In genomic region chr20:38854654-38855066, GRCh38 we compare ENCODE assay signal across 1 cellular context.
TF ChIP-seq lines count a peak whose summit lies in the region.

No MANE protein-coding gene starts in this region.

TF ChIP-seq in K562, 482 proteins besides CTCF, POLR2A, EP300 and RAD21 (continues in another document):
- TF ChIP-seq ATF3 (IDR thresholded peaks at IDR 0.05) (peak; percentile 70; the same call in 1 of the 2 replicates), ATF3 (CRISPR knock-in tag; conservative IDR thresholded peaks at IDR 0.05) (no peak), EHMT2 (IDR thresholded peaks at IDR 0.05) (peak; percentile 80; the same call in 1 of the 2 replicates), PHB (CRISPR knock-in tag; IDR thresholded peaks at IDR 0.05) (no peak), RBM34 (IDR thresholded peaks at IDR 0.05; ENCODE audit: borderline replicate concordance, insufficient read depth, low read length) (no peak), NR2C1 (IDR thresholded peaks at IDR 0.05) (no peak), NR2C1 (tag; IDR thresholded peaks at IDR 0.05) (0 out of 2 replicates have a peak, but pooled peaks have one; percentile 36), MAZ (CRISPR knock-in tag; conservative IDR thresholded peaks at IDR 0.05 in 1 of 2, IDR thresholded peaks at IDR 0.05 in 1 of 2) (peak in 1 of 2 experiments; percentile 74; a peak in 1 of 4 replicates), NR3C1 (CRISPR knock-in tag; IDR thresholded peaks at IDR 0.05) (no peak), SIN3A (IDR thresholded peaks at IDR 0.05; ENCODE audit: borderline replicate concordance in 2 of 2, control insufficient read depth in 1 of 2, low read depth in 2 of 2, low read length in 2 of 2) (no peak), FOXA1 (IDR thresholded peaks at IDR 0.05; ENCODE audit: borderline replicate concordance) (peak; percentile 73), MAFG (tag; conservative IDR thresholded peaks at IDR 0.05) (peak; percentile 100), ZBTB17 (CRISPR knock-in tag; IDR thresholded peaks at IDR 0.05) (peak; percentile 67), SMC3 (conservative IDR thresholded peaks at IDR 0.05; ENCODE audit: insufficient read depth, low read depth, low read length) (no peak), ZNF232 (CRISPR knock-in tag; IDR thresholded peaks at IDR 0.05) (no peak), CHCHD3 (CRISPR knock-in tag; IDR thresholded peaks at IDR 0.05) (no peak), TAF1 (IDR thresholded peaks at IDR 0.05; ENCODE audit: control insufficient read depth, extremely low read depth, insufficient read depth, low read length, severe bottlenecking) (no peak), SNRNP70 (optimal IDR thresholded peaks at IDR 0.05; ENCODE audit: low read depth, low read length) (no peak), ETS2 (tag; IDR thresholded peaks at IDR 0.05; ENCODE audit: borderline replicate concordance, poor library complexity, severe bottlenecking) (no peak), ZBTB49 (CRISPR knock-in tag; IDR thresholded peaks at IDR 0.05; ENCODE audit: borderline replicate concordance) (no peak), SLC30A9 (CRISPR knock-in tag; IDR thresholded peaks at IDR 0.05) (no peak), BACH1 (tag; IDR thresholded peaks at IDR 0.05) (peak; percentile 98), THRAP3 (IDR thresholded peaks at IDR 0.05; ENCODE audit: borderline replicate concordance) (no peak), SAP30 (IDR thresholded peaks at IDR 0.05; ENCODE audit: borderline replicate concordance, insufficient read depth, low read depth, low read length, poor library complexity, severe bottlenecking) (no peak), ZNF239 (CRISPR knock-in tag; IDR thresholded peaks at IDR 0.05) (peak; percentile 82), SMARCA5 (IDR thresholded peaks at IDR 0.05) (no peak), CREB1 (IDR thresholded peaks at IDR 0.05) (0 out of 2 replicates have a peak, but pooled peaks have one; percentile 19), CREB1 (CRISPR knock-in tag; IDR thresholded peaks at IDR 0.05) (no peak), CCAR2 (IDR thresholded peaks at IDR 0.05; ENCODE audit: low read depth, low read length) (no peak), RBFOX2 (IDR thresholded peaks at IDR 0.05; ENCODE audit: low read depth, low read length) (no peak), ZNF668 (CRISPR knock-in tag; IDR thresholded peaks at IDR 0.05) (no peak), HNRNPUL1 (IDR thresholded peaks at IDR 0.05; ENCODE audit: low read length) (no peak), SP2 (IDR thresholded peaks at IDR 0.05; ENCODE audit: extremely low read depth, low read depth, low read length, poor library complexity, severe bottlenecking) (no peak), SMAD3 (CRISPR knock-in tag; conservative IDR thresholded peaks at IDR 0.05) (peak; percentile 91), MCM2 (IDR thresholded peaks at IDR 0.05; ENCODE audit: low read depth) (no peak), ZFP1 (CRISPR knock-in tag; IDR thresholded peaks at IDR 0.05) (0 out of 2 replicates have a peak, but pooled peaks have one; percentile 53), CREB5 (CRISPR knock-in tag; IDR thresholded peaks at IDR 0.05) (no peak), HDAC3 (IDR thresholded peaks at IDR 0.05; ENCODE audit: borderline replicate concordance, partially characterized antibody) (peak; percentile 39), JUNB (CRISPR knock-in tag; conservative IDR thresholded peaks at IDR 0.05) (no peak), ZNF253 (CRISPR knock-in tag; conservative IDR thresholded peaks at IDR 0.05) (no peak), HLTF (IDR thresholded peaks at IDR 0.05) (no peak), CBFA2T3 (IDR thresholded peaks at IDR 0.05) (peak; percentile 87), SMAD1 (IDR thresholded peaks at IDR 0.05; ENCODE audit: low read depth, low read length, partially characterized antibody) (no peak), MAFK (IDR thresholded peaks at IDR 0.05; ENCODE audit: low read length) (peak; percentile 99), ZBTB8A (IDR thresholded peaks at IDR 0.05; ENCODE audit: partially characterized antibody) (no peak), CAMTA2 (CRISPR knock-in tag; conservative IDR thresholded peaks at IDR 0.05) (no peak)
- TF ChIP-seq, protein P1, sequence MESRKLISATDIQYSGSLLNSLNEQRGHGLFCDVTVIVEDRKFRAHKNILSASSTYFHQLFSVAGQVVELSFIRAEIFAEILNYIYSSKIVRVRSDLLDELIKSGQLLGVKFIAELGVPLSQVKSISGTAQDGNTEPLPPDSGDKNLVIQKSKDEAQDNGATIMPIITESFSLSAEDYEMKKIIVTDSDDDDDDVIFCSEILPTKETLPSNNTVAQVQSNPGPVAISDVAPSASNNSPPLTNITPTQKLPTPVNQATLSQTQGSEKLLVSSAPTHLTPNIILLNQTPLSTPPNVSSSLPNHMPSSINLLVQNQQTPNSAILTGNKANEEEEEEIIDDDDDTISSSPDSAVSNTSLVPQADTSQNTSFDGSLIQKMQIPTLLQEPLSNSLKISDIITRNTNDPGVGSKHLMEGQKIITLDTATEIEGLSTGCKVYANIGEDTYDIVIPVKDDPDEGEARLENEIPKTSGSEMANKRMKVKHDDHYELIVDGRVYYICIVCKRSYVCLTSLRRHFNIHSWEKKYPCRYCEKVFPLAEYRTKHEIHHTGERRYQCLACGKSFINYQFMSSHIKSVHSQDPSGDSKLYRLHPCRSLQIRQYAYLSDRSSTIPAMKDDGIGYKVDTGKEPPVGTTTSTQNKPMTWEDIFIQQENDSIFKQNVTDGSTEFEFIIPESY (CRISPR knock-in tag; IDR thresholded peaks at IDR 0.05): no peak
- TF ChIP-seq, protein P2, sequence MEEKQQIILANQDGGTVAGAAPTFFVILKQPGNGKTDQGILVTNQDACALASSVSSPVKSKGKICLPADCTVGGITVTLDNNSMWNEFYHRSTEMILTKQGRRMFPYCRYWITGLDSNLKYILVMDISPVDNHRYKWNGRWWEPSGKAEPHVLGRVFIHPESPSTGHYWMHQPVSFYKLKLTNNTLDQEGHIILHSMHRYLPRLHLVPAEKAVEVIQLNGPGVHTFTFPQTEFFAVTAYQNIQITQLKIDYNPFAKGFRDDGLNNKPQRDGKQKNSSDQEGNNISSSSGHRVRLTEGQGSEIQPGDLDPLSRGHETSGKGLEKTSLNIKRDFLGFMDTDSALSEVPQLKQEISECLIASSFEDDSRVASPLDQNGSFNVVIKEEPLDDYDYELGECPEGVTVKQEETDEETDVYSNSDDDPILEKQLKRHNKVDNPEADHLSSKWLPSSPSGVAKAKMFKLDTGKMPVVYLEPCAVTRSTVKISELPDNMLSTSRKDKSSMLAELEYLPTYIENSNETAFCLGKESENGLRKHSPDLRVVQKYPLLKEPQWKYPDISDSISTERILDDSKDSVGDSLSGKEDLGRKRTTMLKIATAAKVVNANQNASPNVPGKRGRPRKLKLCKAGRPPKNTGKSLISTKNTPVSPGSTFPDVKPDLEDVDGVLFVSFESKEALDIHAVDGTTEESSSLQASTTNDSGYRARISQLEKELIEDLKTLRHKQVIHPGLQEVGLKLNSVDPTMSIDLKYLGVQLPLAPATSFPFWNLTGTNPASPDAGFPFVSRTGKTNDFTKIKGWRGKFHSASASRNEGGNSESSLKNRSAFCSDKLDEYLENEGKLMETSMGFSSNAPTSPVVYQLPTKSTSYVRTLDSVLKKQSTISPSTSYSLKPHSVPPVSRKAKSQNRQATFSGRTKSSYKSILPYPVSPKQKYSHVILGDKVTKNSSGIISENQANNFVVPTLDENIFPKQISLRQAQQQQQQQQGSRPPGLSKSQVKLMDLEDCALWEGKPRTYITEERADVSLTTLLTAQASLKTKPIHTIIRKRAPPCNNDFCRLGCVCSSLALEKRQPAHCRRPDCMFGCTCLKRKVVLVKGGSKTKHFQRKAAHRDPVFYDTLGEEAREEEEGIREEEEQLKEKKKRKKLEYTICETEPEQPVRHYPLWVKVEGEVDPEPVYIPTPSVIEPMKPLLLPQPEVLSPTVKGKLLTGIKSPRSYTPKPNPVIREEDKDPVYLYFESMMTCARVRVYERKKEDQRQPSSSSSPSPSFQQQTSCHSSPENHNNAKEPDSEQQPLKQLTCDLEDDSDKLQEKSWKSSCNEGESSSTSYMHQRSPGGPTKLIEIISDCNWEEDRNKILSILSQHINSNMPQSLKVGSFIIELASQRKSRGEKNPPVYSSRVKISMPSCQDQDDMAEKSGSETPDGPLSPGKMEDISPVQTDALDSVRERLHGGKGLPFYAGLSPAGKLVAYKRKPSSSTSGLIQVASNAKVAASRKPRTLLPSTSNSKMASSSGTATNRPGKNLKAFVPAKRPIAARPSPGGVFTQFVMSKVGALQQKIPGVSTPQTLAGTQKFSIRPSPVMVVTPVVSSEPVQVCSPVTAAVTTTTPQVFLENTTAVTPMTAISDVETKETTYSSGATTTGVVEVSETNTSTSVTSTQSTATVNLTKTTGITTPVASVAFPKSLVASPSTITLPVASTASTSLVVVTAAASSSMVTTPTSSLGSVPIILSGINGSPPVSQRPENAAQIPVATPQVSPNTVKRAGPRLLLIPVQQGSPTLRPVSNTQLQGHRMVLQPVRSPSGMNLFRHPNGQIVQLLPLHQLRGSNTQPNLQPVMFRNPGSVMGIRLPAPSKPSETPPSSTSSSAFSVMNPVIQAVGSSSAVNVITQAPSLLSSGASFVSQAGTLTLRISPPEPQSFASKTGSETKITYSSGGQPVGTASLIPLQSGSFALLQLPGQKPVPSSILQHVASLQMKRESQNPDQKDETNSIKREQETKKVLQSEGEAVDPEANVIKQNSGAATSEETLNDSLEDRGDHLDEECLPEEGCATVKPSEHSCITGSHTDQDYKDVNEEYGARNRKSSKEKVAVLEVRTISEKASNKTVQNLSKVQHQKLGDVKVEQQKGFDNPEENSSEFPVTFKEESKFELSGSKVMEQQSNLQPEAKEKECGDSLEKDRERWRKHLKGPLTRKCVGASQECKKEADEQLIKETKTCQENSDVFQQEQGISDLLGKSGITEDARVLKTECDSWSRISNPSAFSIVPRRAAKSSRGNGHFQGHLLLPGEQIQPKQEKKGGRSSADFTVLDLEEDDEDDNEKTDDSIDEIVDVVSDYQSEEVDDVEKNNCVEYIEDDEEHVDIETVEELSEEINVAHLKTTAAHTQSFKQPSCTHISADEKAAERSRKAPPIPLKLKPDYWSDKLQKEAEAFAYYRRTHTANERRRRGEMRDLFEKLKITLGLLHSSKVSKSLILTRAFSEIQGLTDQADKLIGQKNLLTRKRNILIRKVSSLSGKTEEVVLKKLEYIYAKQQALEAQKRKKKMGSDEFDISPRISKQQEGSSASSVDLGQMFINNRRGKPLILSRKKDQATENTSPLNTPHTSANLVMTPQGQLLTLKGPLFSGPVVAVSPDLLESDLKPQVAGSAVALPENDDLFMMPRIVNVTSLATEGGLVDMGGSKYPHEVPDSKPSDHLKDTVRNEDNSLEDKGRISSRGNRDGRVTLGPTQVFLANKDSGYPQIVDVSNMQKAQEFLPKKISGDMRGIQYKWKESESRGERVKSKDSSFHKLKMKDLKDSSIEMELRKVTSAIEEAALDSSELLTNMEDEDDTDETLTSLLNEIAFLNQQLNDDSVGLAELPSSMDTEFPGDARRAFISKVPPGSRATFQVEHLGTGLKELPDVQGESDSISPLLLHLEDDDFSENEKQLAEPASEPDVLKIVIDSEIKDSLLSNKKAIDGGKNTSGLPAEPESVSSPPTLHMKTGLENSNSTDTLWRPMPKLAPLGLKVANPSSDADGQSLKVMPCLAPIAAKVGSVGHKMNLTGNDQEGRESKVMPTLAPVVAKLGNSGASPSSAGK (IDR thresholded peaks at IDR 0.05): no peak; the same call in 1 of the 2 replicates
- TF ChIP-seq, protein P3, sequence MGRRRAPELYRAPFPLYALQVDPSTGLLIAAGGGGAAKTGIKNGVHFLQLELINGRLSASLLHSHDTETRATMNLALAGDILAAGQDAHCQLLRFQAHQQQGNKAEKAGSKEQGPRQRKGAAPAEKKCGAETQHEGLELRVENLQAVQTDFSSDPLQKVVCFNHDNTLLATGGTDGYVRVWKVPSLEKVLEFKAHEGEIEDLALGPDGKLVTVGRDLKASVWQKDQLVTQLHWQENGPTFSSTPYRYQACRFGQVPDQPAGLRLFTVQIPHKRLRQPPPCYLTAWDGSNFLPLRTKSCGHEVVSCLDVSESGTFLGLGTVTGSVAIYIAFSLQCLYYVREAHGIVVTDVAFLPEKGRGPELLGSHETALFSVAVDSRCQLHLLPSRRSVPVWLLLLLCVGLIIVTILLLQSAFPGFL (CRISPR knock-in tag; IDR thresholded peaks at IDR 0.05): no peak
- TF ChIP-seq, protein P4, sequence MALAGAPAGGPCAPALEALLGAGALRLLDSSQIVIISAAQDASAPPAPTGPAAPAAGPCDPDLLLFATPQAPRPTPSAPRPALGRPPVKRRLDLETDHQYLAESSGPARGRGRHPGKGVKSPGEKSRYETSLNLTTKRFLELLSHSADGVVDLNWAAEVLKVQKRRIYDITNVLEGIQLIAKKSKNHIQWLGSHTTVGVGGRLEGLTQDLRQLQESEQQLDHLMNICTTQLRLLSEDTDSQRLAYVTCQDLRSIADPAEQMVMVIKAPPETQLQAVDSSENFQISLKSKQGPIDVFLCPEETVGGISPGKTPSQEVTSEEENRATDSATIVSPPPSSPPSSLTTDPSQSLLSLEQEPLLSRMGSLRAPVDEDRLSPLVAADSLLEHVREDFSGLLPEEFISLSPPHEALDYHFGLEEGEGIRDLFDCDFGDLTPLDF (CRISPR knock-in tag; IDR thresholded peaks at IDR 0.05): no peak
